25 cellular contexts compared by ENCODE assay signal in the genomic region with DNA sequence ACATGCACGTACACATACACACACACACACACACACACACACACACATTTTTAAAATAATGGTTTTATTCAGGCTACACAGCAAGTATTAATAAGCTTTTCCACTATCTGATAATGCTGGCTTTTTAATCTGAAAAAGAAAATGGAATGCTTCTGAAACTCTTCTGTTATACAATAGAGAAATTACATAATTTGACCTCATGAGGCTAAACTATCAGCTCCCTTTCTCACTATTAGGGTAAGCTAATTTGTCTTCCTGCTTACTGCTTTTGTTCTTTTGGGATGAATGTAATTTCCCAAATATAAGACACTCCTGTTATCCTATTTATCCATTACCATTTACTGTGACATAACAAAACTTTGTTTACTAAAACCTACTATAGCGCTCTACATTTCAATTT.
"Had no signal": no experiment of that assay in that cellular context is flagged by ENCODE, and none has a peak within 500 bp of the region (broad histone marks: within the 10 kb centered on the region; RNA-seq: fewer than 3 reads in every experiment).

No MANE protein-coding gene starts in this region.

- H3K36me3 ChIP-seq: colonic mucosa, esophagus muscularis mucosa, heart right ventricle, ovary, sigmoid colon, spleen, thoracic aorta, tibial nerve, upper lobe of left lung had no signal

- ATAC-seq: foreskin keratinocyte; left colon; naive thymus-derived CD8-positive, alpha-beta T cell; stimulated activated memory B cell treated with anti-CD40 and anti-IgM and Interleukin-4, amounts not matched to agents 10 μg/mL and 1 μg/mL and 100 μg/mL, for 72 hours; stimulated activated naive CD8-positive, alpha-beta T cell treated with anti-CD3 and anti-CD28 coated beads, Interleukin-15, Interleukin-2, amounts not matched to agents 100 U/mL and 50 U/mL, for 24 hours had no signal

- DNase-seq: colonic mucosa; effector CD8-positive, alpha-beta T cell; foreskin keratinocyte; glutamatergic neuron; heart right ventricle; hippocampal formation; islet precursor cell; kidney glomerular epithelial cell; left colon; mesenchymal stem cell; midbrain; naive thymus-derived CD8-positive, alpha-beta T cell; occipital lobe; ovary; sigmoid colon; spleen; stimulated activated CD4-positive, alpha-beta T cell treated with anti-CD3 and anti-CD28 coated beads, Interleukin-4, amount 100 ng/mL, for 4 hours; stimulated activated naive CD8-positive, alpha-beta T cell treated with anti-CD3 and anti-CD28 coated beads, Interleukin-15, Interleukin-2, amounts not matched to agents 100 U/mL and 50 U/mL, for 24 hours; upper lobe of left lung had no signal

- H3K4me3 ChIP-seq: colonic mucosa, esophagus muscularis mucosa, heart right ventricle, ovary, sigmoid colon, spleen, thoracic aorta, tibial nerve, upper lobe of left lung had no signal

- H3K4me1 ChIP-seq: colonic mucosa, foreskin keratinocyte had no signal

- FAIRE-seq: endothelial cell of umbilical vein, urothelium cell line had no signal

- H3K27ac ChIP-seq: colonic mucosa, foreskin keratinocyte, ovary, spleen had no signal

- H3K9me3 ChIP-seq: colonic mucosa, esophagus muscularis mucosa, heart right ventricle, ovary, sigmoid colon, spleen, thoracic aorta, tibial nerve, upper lobe of left lung had no signal

- H3K27me3 ChIP-seq: colonic mucosa, esophagus muscularis mucosa, foreskin keratinocyte, heart right ventricle, ovary, sigmoid colon, spleen, tibial nerve, upper lobe of left lung had no signal
